8 cellular contexts compared by ENCODE assay signal in the genomic region with DNA sequence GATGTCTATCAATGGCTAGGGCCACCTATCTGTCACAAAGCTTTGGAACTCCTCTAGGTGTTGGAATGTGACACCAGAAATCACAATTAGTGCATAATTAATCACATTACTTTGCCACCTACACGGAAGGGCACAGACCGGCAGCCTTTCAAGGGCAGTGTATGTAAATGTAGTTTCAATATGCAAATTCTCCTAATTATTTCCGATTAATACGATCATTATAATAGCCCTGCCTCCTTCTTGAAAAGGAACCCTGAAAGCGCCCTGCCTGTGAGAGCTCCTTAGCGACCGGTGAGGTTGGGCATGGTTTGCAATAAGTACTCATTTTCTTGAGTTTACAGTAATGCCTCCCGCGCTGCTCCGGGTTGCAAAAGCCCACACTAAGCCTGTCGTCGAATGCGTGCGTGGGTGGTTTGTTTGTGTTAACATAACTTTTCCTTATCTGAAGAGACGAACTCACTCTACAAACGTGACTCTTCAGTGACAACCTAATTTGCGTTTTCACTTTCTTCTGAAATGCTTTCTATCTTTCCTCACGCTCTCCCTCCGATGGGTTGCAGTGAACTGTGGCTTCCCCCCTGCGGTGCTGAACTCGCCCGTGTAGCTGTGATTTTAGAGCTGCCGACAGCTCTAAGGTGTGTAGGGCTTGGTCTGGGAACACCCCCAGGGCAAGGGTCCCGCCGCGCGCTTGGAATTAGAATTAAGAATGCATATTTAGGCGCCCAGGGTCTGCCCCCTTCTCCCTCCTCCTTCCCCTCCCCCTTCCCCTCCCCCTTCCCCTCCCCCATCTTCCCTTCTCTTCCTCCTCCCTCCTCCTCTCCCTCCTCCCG. TPM values are rescaled to one million over a fixed set of nuclear protein-coding genes. Genes with fewer than 3 reads are reported as not detected.
DNase-seq lines count a peak whose midpoint lies in the region; ATAC-seq and TF ChIP-seq lines count a peak whose summit lies in the region.

No MANE protein-coding gene starts in this region.

- peak overlapping the region; percentile 95 for H3K27ac ChIP-seq in left lung

- no peaks in the 10 kb centered on the region for H3K9me3 ChIP-seq in left lung

- H3K4me3 ChIP-seq in left lung, result peak overlapping the region; percentile 43 to 58

- peak; percentile 10 to 18 for ATAC-seq in activated CD4-positive, CD25-positive, alpha-beta regulatory T cell treated with anti-CD3 and anti-CD28 coated beads, Interleukin-2, amount 50 U/mL, for 24 hours
- ATAC-seq in left lung, result peak; percentile 3
- no peak for ATAC-seq in GM18858 (IDR thresholded peaks at IDR 0.05; ENCODE audit: unreplicated experiment)

- no peaks in the 10 kb centered on the region for H3K36me3 ChIP-seq in left lung

- no peak for TF ChIP-seq CTCF in left lung (IDR thresholded peaks at IDR 0.05)

- peak; percentile 31 for DNase-seq in SKM-1 treated with dmso at 0.1 percent for 144 hours (lab: John Stamatoyannopoulos, UW; ENCODE audit: unreplicated experiment)
- no peak for DNase-seq in SKM-1 (lab: John Stamatoyannopoulos, UW; ENCODE audit: unreplicated experiment)
- peak; percentile 65 for DNase-seq in NCI-H226
- DNase-seq in cerebellum (ENCODE audit: low spot score), result peak; percentile 41
- peak; percentile 82 to 85 for DNase-seq in left lung
- DNase-seq in stimulated activated CD4-positive, alpha-beta T cell treated with anti-CD3 and anti-CD28 coated beads, Interleukin-2, amount 100 ng/mL, for 4 hours (ENCODE audit: low read depth), result peak; percentile 76

- peaks cover 25 to 74% of the 10 kb centered on the region in 2 donors for H3K4me1 ChIP-seq in left lung

- intact Hi-C loops in left lung (cut with DNase I), result loop anchor here in 1 of 2 donors (10.0 kb wide), 1 partner anchor 1246 kb away; no protein-coding TSS in a partner anchor

- H3K27me3 ChIP-seq in left lung, result peaks cover 0 to 28% of the 10 kb centered on the region in 2 donors

RNA-seq across cellular contexts. Expression of a gene that starts 0.7 kb away (rescaled TPM):
- total RNA-seq in cerebellum (371 TPM), left lung (10 to 100 TPM; 67.5 to 87.0 TPM)
